ENCODE assay signal across 8 cellular contexts in genomic region chr16:89720520-89720858, GRCh38. TPM values are rescaled to one million over a fixed set of nuclear protein-coding genes. Genes with fewer than 3 reads are reported as not detected.
A peak's percentile ranks its signal among the peaks of the same experiment; 100 is the strongest.
DNase-seq lines count a peak whose midpoint lies in the region; ATAC-seq and TF ChIP-seq lines count a peak whose summit lies in the region.

No MANE protein-coding gene starts in this region.

- TF ChIP-seq CTCF in AG04450 (IDR thresholded peaks at IDR 0.05; ENCODE audit: low read depth, low read length) (no peak), hepatocyte (IDR thresholded peaks at IDR 0.05; ENCODE audit: poor library complexity) (no peak)

- H3K4me3 Mint-ChIP-seq in activated naive CD8-positive, alpha-beta T cell treated with anti-CD3 and anti-CD28 coated beads, Interleukin-2, amount 10 ng/mL, durations not matched to agents 7 days and 5 days: peak overlapping the region; percentile 72

- peak overlapping the region; percentile 69 for H3K27ac Mint-ChIP-seq in activated naive CD8-positive, alpha-beta T cell treated with anti-CD3 and anti-CD28 coated beads, Interleukin-2, amount 10 ng/mL, durations not matched to agents 7 days and 5 days

- peak overlapping the region; percentile 82 for H3K27ac ChIP-seq in AG04450 (ENCODE audit: low read depth, low read length)
- peak overlapping the region; percentile 99 for H3K27ac ChIP-seq in hepatocyte

- peaks cover 12% of the 10 kb centered on the region for H3K36me3 Mint-ChIP-seq in activated naive CD8-positive, alpha-beta T cell treated with anti-CD3 and anti-CD28 coated beads, Interleukin-2, amount 10 ng/mL, durations not matched to agents 7 days and 5 days

- H4K20me1 ChIP-seq in hepatocyte (ENCODE audit: insufficient read depth, poor library complexity, severe bottlenecking): peaks cover 28% of the 10 kb centered on the region

- ATAC-seq in GM19023 (IDR thresholded peaks at IDR 0.05; ENCODE audit: unreplicated experiment) (peak; percentile 12), HG03280 (IDR thresholded peaks at IDR 0.05; ENCODE audit: unreplicated experiment) (peak; percentile 11), HG03457 (IDR thresholded peaks at IDR 0.05; ENCODE audit: unreplicated experiment) (no peak)
- ATAC-seq in activated naive CD8-positive, alpha-beta T cell treated with anti-CD3 and anti-CD28 coated beads, Interleukin-2, amount 10 ng/mL, durations not matched to agents 7 days and 5 days (ENCODE audit: low read depth): no peak

- peaks cover 35% of the 10 kb centered on the region for H3K79me2 ChIP-seq in hepatocyte

- no peaks in the 10 kb centered on the region for H3K9me3 Mint-ChIP-seq in activated naive CD8-positive, alpha-beta T cell treated with anti-CD3 and anti-CD28 coated beads, Interleukin-2, amount 10 ng/mL, durations not matched to agents 7 days and 5 days

- H3K36me3 ChIP-seq in hepatocyte (replicated peaks; ENCODE audit: insufficient read depth, low read depth): no peaks in the 10 kb centered on the region

- DNase-seq in AG04450 (ENCODE audit: low read depth, low spot score) (no peak), hepatocyte (ENCODE audit: low spot score) (peak; percentile 84), skeletal muscle cell (ENCODE audit: low read depth) (no peak), NCI-H510A treated with DMSO at 0.1 percent for 48 hours (lab: John Stamatoyannopoulos, UW) (no peak)
- no peak for DNase-seq in activated naive CD8-positive, alpha-beta T cell treated with anti-CD3 and anti-CD28 coated beads, Interleukin-2, amount 10 ng/mL, durations not matched to agents 7 days and 5 days

- peak overlapping the region; percentile 90 for H3K4me3 ChIP-seq in AG04450 (ENCODE audit: low read depth, low read length)
- H3K4me3 ChIP-seq in hepatocyte: peak overlapping the region; percentile 93
- peak overlapping the region; percentile 74 for H3K4me3 ChIP-seq in skeletal muscle cell (ENCODE audit: low read depth, low read length)

- no peaks in the 10 kb centered on the region for H3K27me3 Mint-ChIP-seq in activated naive CD8-positive, alpha-beta T cell treated with anti-CD3 and anti-CD28 coated beads, Interleukin-2, amount 10 ng/mL, durations not matched to agents 7 days and 5 days

- H3K27me3 ChIP-seq in AG04450 (ENCODE audit: control insufficient read depth, insufficient read depth, low read length) (no peaks in the 10 kb centered on the region), hepatocyte (no peaks in the 10 kb centered on the region)

- H3K4me1 ChIP-seq in hepatocyte (ENCODE audit: insufficient read depth): peaks cover 22% of the 10 kb centered on the region

- no peaks in the 10 kb centered on the region; the same call in 1 of the 2 replicates for H3K9me3 ChIP-seq in AG04450 (ENCODE audit: control insufficient read depth, insufficient read depth, low read length)
- no peaks in the 10 kb centered on the region for H3K9me3 ChIP-seq in hepatocyte (ENCODE audit: low read depth)

- CTCF ChIA-PET in AG04450 (lab: Charles Lee): interaction anchor here (2.0 kb wide), 1 partner anchor 14 kb away, joined by 7 read pairs; no protein-coding TSS in a partner anchor

- POLR2A ChIA-PET in AG04450 (lab: Yijun Ruan, JAX): interaction anchor here (0.6 to 0.9 kb wide), 2 partner anchors 14 to 22 kb away, joined by 3 to 4 read pairs; no protein-coding TSS in a partner anchor
- POLR2A ChIA-PET in activated naive CD8-positive, alpha-beta T cell treated with anti-CD3 and anti-CD28 coated beads, Interleukin-2, amount 10 ng/mL, durations not matched to agents 7 days and 5 days (lab: Charles Lee): interaction anchor here (1.0 to 2.4 kb wide), 5 partner anchors 17 to 153 kb away, joined by 3 to 7 read pairs (median 4); partner anchors contain the start of genes SPATA2L and TCF25

- peak overlapping the region; percentile 95 for H3K4me2 ChIP-seq in hepatocyte

- H3K9me2 ChIP-seq in hepatocyte (replicated peaks; ENCODE audit: insufficient read depth): no peaks in the 10 kb centered on the region

- peak overlapping the region; percentile 92 for H2AFZ ChIP-seq in hepatocyte

- peaks cover 32% of the 10 kb centered on the region for H3K4me1 Mint-ChIP-seq in activated naive CD8-positive, alpha-beta T cell treated with anti-CD3 and anti-CD28 coated beads, Interleukin-2, amount 10 ng/mL, durations not matched to agents 7 days and 5 days

- 1% methylated on average over 13 of the region's 39 CpGs for WGBS in hepatocyte (ENCODE audit: low lambda C conversion rate, missing lambda C conversion rate)

RNA-seq across cellular contexts. Expression of gene VPS9D1, which starts 0.2 kb away (rescaled TPM):
- polyA plus RNA-seq in AG04450 (2011; rRNA removed) (8.6 and 12.0 TPM in 2 replicates), hepatocyte (25.5 and 30.2 TPM in 2 replicates)
- polyA minus RNA-seq in AG04450 (2011; rRNA and poly(A)+ RNA removed): 5.2 and 7.5 TPM in 2 replicates
- total RNA-seq in activated naive CD8-positive, alpha-beta T cell treated with anti-CD3 and anti-CD28 coated beads, Interleukin-2, amount 10 ng/mL, durations not matched to agents 7 days and 5 days: 10 to 100 TPM; 10.3 to 12.8 TPM
- 8.0 and 13.8 TPM in 2 replicates for total RNA-seq in hepatocyte

RNA-seq across cellular contexts. Expression of gene ZNF276, which starts 0.8 kb away (rescaled TPM):
- polyA plus RNA-seq in AG04450 (2011; rRNA removed) (5.0 and 7.7 TPM in 2 replicates), hepatocyte (15.0 and 18.3 TPM in 2 replicates)
- 5.1 and 9.8 TPM in 2 replicates for polyA minus RNA-seq in AG04450 (2011; rRNA and poly(A)+ RNA removed)
- 100 to 1,000 TPM in 1 of 2 experiments, 10 to 100 TPM in 1; 98.0 to 107 TPM for total RNA-seq in activated naive CD8-positive, alpha-beta T cell treated with anti-CD3 and anti-CD28 coated beads, Interleukin-2, amount 10 ng/mL, durations not matched to agents 7 days and 5 days
- total RNA-seq in hepatocyte: 8.4 and 23.2 TPM in 2 replicates

RNA-seq across cellular contexts. Expression of gene SPATA2L, which starts 19.0 kb away (rescaled TPM):
- polyA plus RNA-seq in AG04450 (2011; rRNA removed): 2.6 and 4.0 TPM in 2 replicates
- polyA minus RNA-seq in AG04450 (2011; rRNA and poly(A)+ RNA removed): 2.1 and 3.7 TPM in 2 replicates
- total RNA-seq in activated naive CD8-positive, alpha-beta T cell treated with anti-CD3 and anti-CD28 coated beads, Interleukin-2, amount 10 ng/mL, durations not matched to agents 7 days and 5 days: 1 to 10 TPM; 7.6 to 8.0 TPM
- 20.2 and 32.9 TPM in 2 replicates for total RNA-seq in hepatocyte
- polyA plus RNA-seq in hepatocyte: 23.6 and 25.0 TPM in 2 replicates

RNA-seq across cellular contexts. Expression of gene CDK10, which starts 34.0 kb away (rescaled TPM):
- polyA plus RNA-seq in AG04450 (2011; rRNA removed) (31.6 and 35.0 TPM in 2 replicates), hepatocyte (155 and 187 TPM in 2 replicates)
- polyA minus RNA-seq in AG04450 (2011; rRNA and poly(A)+ RNA removed): 19.3 and 30.4 TPM in 2 replicates
- 100 to 1,000 TPM; 103 to 104 TPM for total RNA-seq in activated naive CD8-positive, alpha-beta T cell treated with anti-CD3 and anti-CD28 coated beads, Interleukin-2, amount 10 ng/mL, durations not matched to agents 7 days and 5 days
- 60.1 and 70.4 TPM in 2 replicates for total RNA-seq in hepatocyte

Comparison
In these comparisons a context has a peak if more than half of its experiments do, and no peak if none do; other contexts are left out.
1. ATAC-seq: peak in GM19023 (single experiment) and HG03280 (single experiment); none in activated naive CD8-positive, alpha-beta T cell treated with anti-CD3 and anti-CD28 coated beads, Interleukin-2, amount 10 ng/mL, durations not matched to agents 7 days and 5 days (single experiment) and HG03457 (single experiment).
2. Peak in every context shown above with its lines, with median percentiles within 50 percentile points of each other: H3K4me3 ChIP-seq.